In the genomic region with DNA sequence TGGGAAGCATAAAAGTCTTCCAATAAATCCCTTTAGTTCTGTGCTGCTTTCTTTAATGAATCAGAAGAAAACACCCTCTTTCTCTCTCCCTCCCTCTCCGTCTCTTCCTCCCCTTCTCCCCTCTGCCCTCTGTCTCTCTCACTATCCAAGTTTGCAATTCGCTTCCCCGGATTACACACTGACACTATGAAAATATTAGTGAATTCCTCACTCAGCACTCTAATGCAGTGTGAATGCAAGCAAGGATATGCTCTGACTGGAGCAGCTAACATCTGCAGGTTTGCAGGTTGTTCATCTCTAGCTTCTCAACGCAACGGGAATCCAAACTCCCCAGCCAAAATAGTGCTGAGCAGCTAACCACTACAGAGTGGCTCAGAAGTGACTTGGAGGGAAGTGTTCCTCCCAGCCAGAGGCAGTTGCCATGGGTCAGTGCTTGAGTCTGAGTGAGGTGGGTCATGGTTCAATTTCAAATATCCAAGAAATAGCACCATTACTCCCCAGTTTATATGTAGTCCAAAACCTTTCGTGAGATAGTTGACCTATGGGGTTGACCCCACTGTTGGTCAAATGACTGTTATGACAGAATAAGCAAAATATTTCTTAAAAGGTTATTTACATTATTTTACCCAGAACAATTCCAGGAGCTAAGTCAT, we compare ENCODE assay signal across 26 cellular contexts.
DNase-seq lines count a peak whose midpoint lies in the region; ATAC-seq, FAIRE-seq and TF ChIP-seq lines count a peak whose summit lies in the region.
"Had no signal": no experiment of that assay in that cellular context is flagged by ENCODE, and none has a peak within 500 bp of the region (broad histone marks: within the 10 kb centered on the region; RNA-seq: fewer than 3 reads in every experiment).

No MANE protein-coding gene starts in this region.

- H3K27ac ChIP-seq in AG04450 (ENCODE audit: low read depth, low read length): peak overlapping the region; percentile 78
- H3K27ac ChIP-seq: heart left ventricle, spleen, uterus had no signal

- H3K27me3 ChIP-seq in AG04450 (ENCODE audit: control insufficient read depth, insufficient read depth, low read length): no peaks in the 10 kb centered on the region
- H3K27me3 ChIP-seq: heart left ventricle, spleen, uterus had no signal

- H3K36me3 Mint-ChIP-seq in T-helper 17 cell (ENCODE audit: low read depth): no peaks in the 10 kb centered on the region
- H3K36me3 Mint-ChIP-seq: activated naive CD4-positive, alpha-beta T cell treated with anti-CD3 and anti-CD28 coated beads, Interleukin-2, amount 10 ng/mL, durations not matched to agents 7 days and 5 days; naive B cell; stimulated activated effector memory CD8-positive, alpha-beta T cell treated with anti-CD3 and anti-CD28 coated beads, Interleukin-12 subunit alpha, Interleukin-12 subunit beta, amount 100 ng/mL, for 72 hours had no signal

- intact Hi-C loops in left ventricle myocardium superior (cut with micrococcal nuclease): no loop called here

- H3K4me3 ChIP-seq in AG04450 (ENCODE audit: low read depth, low read length): no peak overlapping the region
- H3K4me3 ChIP-seq in fibroblast of villous mesenchyme (ENCODE audit: low read depth, low read length): no peak overlapping the region
- H3K4me3 ChIP-seq: heart left ventricle, spleen, uterus had no signal

- TF ChIP-seq POLR2A in GM12891 (IDR thresholded peaks at IDR 0.05; ENCODE audit: low read depth, low read length): no peak

- DNase-seq in AG04450 (ENCODE audit: low read depth, low spot score) (no peak), HCEC 1CT (peak; percentile 83), T-helper 17 cell (no peak), fibroblast of villous mesenchyme (ENCODE audit: low read depth) (peak; percentile 71), left ventricle myocardium superior (no peak), NCI-H2227 treated with DMSO at 0.1 percent for 48 hours (lab: John Stamatoyannopoulos, UW) (no peak), GM12891 (ENCODE audit: insufficient read length, low spot score) (no peak), NCI-H345 treated with DMSO at 0.1 percent for 48 hours (lab: John Stamatoyannopoulos, UW; ENCODE audit: unreplicated experiment) (no peak)
- DNase-seq: activated CD4-positive, alpha-beta T cell treated with anti-CD3 and anti-CD28 coated beads, Interleukin-2, amount 10 ng/mL, durations not matched to agents 24 days and 14 days; activated naive CD4-positive, alpha-beta T cell treated with anti-CD3 and anti-CD28 coated beads, Interleukin-2, amount 10 ng/mL, durations not matched to agents 7 days and 5 days; C1 segment of cervical spinal cord; heart left ventricle; Karpas-422; left cardiac atrium; naive B cell; NCI-H1048; NCI-H1694 treated with DMSO at 0.1 percent for 48 hours; NCI-H2171; NCI-H69; occipital lobe; RPMI8226; spleen; stimulated activated CD4-positive, alpha-beta T cell treated with anti-CD3 and anti-CD28 coated beads, Interleukin-2, amount 100 ng/mL, for 48 hours; uterus had no signal

- H3K4me3 Mint-ChIP-seq in T-helper 17 cell: no peak overlapping the region
- H3K4me3 Mint-ChIP-seq: activated CD4-positive, alpha-beta T cell treated with anti-CD3 and anti-CD28 coated beads, Interleukin-2, amount 10 ng/mL, durations not matched to agents 24 days and 14 days; activated naive CD4-positive, alpha-beta T cell treated with anti-CD3 and anti-CD28 coated beads, Interleukin-2, amount 10 ng/mL, durations not matched to agents 7 days and 5 days; naive B cell; stimulated activated effector memory CD8-positive, alpha-beta T cell treated with anti-CD3 and anti-CD28 coated beads, Interleukin-12 subunit alpha, Interleukin-12 subunit beta, amount 100 ng/mL, for 72 hours had no signal

- no peaks in the 10 kb centered on the region for H3K9me3 ChIP-seq in AG04450 (ENCODE audit: control insufficient read depth, insufficient read depth, low read length)
- H3K9me3 ChIP-seq in T-helper 17 cell (ENCODE audit: control insufficient read depth, low read length, poor library complexity, severe bottlenecking): no peaks in the 10 kb centered on the region
- H3K9me3 ChIP-seq: heart left ventricle, spleen, uterus had no signal

- H3K4me1 Mint-ChIP-seq in T-helper 17 cell: peaks cover 15% of the 10 kb centered on the region
- H3K4me1 Mint-ChIP-seq: stimulated activated effector memory CD8-positive, alpha-beta T cell treated with anti-CD3 and anti-CD28 coated beads, Interleukin-12 subunit alpha, Interleukin-12 subunit beta, amount 100 ng/mL, for 72 hours had no signal

- H3K27me3 Mint-ChIP-seq in T-helper 17 cell: peaks cover 6% of the 10 kb centered on the region
- H3K27me3 Mint-ChIP-seq: naive B cell had no signal

- peak overlapping the region; percentile 39 for H3K27ac Mint-ChIP-seq in T-helper 17 cell
- H3K27ac Mint-ChIP-seq: activated CD4-positive, alpha-beta T cell treated with anti-CD3 and anti-CD28 coated beads, Interleukin-2, amount 10 ng/mL, durations not matched to agents 24 days and 14 days; activated naive CD4-positive, alpha-beta T cell treated with anti-CD3 and anti-CD28 coated beads, Interleukin-2, amount 10 ng/mL, durations not matched to agents 7 days and 5 days; stimulated activated effector memory CD8-positive, alpha-beta T cell treated with anti-CD3 and anti-CD28 coated beads, Interleukin-12 subunit alpha, Interleukin-12 subunit beta, amount 100 ng/mL, for 72 hours had no signal

- CTCF ChIA-PET in AG04450 (lab: Charles Lee): interaction anchor here (0.9 to 1.6 kb wide), 3 partner anchors 10 to 161 kb away, joined by 3 to 4 read pairs (median 3); no protein-coding TSS in a partner anchor

- no peak for FAIRE-seq in GM12891 (lab: Jason Lieb, UNC)
- FAIRE-seq: D721Med had no signal

- ATAC-seq in T-helper 17 cell (no peak), left ventricle myocardium superior (no peak)
- ATAC-seq: heart left ventricle; stimulated activated effector memory CD8-positive, alpha-beta T cell treated with anti-CD3 and anti-CD28 coated beads, Interleukin-12 subunit alpha, Interleukin-12 subunit beta, amount 100 ng/mL, for 72 hours had no signal

- TF ChIP-seq CTCF in AG04450 (IDR thresholded peaks at IDR 0.05; ENCODE audit: low read depth, low read length) (no peak), fibroblast of villous mesenchyme (IDR thresholded peaks at IDR 0.05; ENCODE audit: insufficient read depth, low read depth, low read length) (no peak)

- POLR2A ChIA-PET in AG04450 (lab: Yijun Ruan, JAX): interaction anchor here (0.8 to 1.2 kb wide), 2 partner anchors 17 to 78 kb away, joined by 6 to 9 read pairs; a partner anchor contains a TSS

TF ChIP-seq in GM12891, 5 proteins besides CTCF, POLR2A, EP300 and RAD21:
- TF ChIP-seq POU2F2 (IDR thresholded peaks at IDR 0.05; ENCODE audit: low read depth, low read length) (no peak), TAF1 (IDR thresholded peaks at IDR 0.05; ENCODE audit: low read depth, low read length) (no peak), PAX5 (IDR thresholded peaks at IDR 0.05; ENCODE audit: insufficient read depth, low read length, severe bottlenecking) (no peak), POLR2AphosphoS5 (IDR thresholded peaks at IDR 0.05; ENCODE audit: low read depth, low read length) (no peak), SPI1 (IDR thresholded peaks at IDR 0.05; ENCODE audit: low read depth, low read length) (no peak)

Comparison
In these comparisons a context has a peak if more than half of its experiments do, and no peak if none do; other contexts are left out.
1. DNase-seq: peak in HCEC 1CT (single experiment) and fibroblast of villous mesenchyme (single experiment); none in AG04450 (single experiment), T-helper 17 cell (0 of 3), left ventricle myocardium superior (single experiment), NCI-H2227 treated with DMSO at 0.1 percent for 48 hours (single experiment), GM12891 (single experiment) and NCI-H345 treated with DMSO at 0.1 percent for 48 hours (single experiment).